28 cellular contexts compared by ENCODE assay signal in the genomic region with DNA sequence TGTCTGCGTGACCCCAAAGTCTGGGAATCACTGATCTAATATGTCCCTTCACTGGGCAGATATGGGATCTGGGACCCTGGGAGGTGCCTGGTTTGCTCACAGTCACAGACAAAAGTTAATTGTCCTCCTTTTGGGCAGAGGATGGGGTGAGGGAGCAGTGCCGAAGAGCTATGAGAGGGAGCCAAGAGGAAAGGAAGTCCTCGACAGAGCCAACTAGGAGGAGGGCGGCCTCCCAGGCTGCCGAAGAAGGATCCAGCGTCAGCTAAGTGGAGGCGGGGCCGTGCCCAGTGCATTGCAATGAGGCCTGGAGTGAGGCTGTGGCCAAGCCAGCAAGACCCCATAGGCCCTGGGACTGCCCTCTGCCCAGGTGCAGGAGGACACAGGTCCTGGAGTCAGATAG. TPM values are rescaled to one million over a fixed set of nuclear protein-coding genes. Genes with fewer than 3 reads are reported as not detected.
DNase-seq lines count a peak whose midpoint lies in the region; ATAC-seq and TF ChIP-seq lines count a peak whose summit lies in the region.
"Had no signal": no experiment of that assay in that cellular context is flagged by ENCODE, and none has a peak within 500 bp of the region (broad histone marks: within the 10 kb centered on the region; RNA-seq: fewer than 3 reads in every experiment).

No MANE protein-coding gene starts in this region.

- intact Hi-C loops in left lung (cut with DNase I), result no loop called here
- intact Hi-C loops in spleen (cut with DNase I; ENCODE audit: low total_unique reads), result no loop called here

- no peak overlapping the region for H3K4me3 Mint-ChIP-seq in WTC11
- H3K4me3 Mint-ChIP-seq: activated B cell treated with CpG ODN at 0.5 μM for 24 hours; CD8-positive, alpha-beta memory T cell; mesothelial cell of epicardium; natural killer cell treated with Interleukin-12 subunit alpha and Interleukin-12 subunit beta and Interleukin-15 and Interleukin-18, amount 100 ng/mL, for 72 hours had no signal

- H3K4me1 ChIP-seq in left lung, result no peaks in the 10 kb centered on the region
- H3K4me1 ChIP-seq in spleen, result peaks cover 0 to 78% (median 34%) of the 10 kb centered on the region in 6 donors

- peaks cover 27% of the 10 kb centered on the region for H3K36me3 Mint-ChIP-seq in WTC11
- H3K36me3 Mint-ChIP-seq: CD8-positive, alpha-beta memory T cell; natural killer cell treated with Interleukin-12 subunit alpha and Interleukin-12 subunit beta and Interleukin-15 and Interleukin-18, amount 100 ng/mL, for 72 hours had no signal

- TF ChIP-seq CTCF in WTC11 (IDR thresholded peaks at IDR 0.05) (no peak), left lung (IDR thresholded peaks at IDR 0.05) (no peak), spleen (IDR thresholded peaks at IDR 0.05 in 8 of 11, conservative IDR thresholded peaks at IDR 0.05 in 3 of 11) (no peak)

- H3K9me3 ChIP-seq in left lung, result no peaks in the 10 kb centered on the region
- H3K9me3 ChIP-seq in spleen, result no peaks in the 10 kb centered on the region
- H3K9me3 ChIP-seq: tibial artery had no signal

- TF ChIP-seq POLR2A in spleen (IDR thresholded peaks at IDR 0.05), result no peak

- WGBS in spleen, 5 donors, result 56 to 84% (median 67%) methylated on average over 8 of the region's 8 CpGs

- no peak overlapping the region for H3K27ac Mint-ChIP-seq in WTC11
- H3K27ac Mint-ChIP-seq: activated B cell treated with CpG ODN at 0.5 μM for 24 hours; CD8-positive, alpha-beta memory T cell; mesothelial cell of epicardium; natural killer cell treated with Interleukin-12 subunit alpha and Interleukin-12 subunit beta and Interleukin-15 and Interleukin-18, amount 100 ng/mL, for 72 hours; progenitor cell of endocrine pancreas had no signal

- ATAC-seq in WTC11, result no peak
- ATAC-seq in left lung, result peak; percentile 23
- no peak for ATAC-seq in HG03571 (IDR thresholded peaks at IDR 0.05; ENCODE audit: unreplicated experiment)
- ATAC-seq: HCT116; natural killer cell treated with Interleukin-12 subunit alpha and Interleukin-12 subunit beta and Interleukin-15 and Interleukin-18, amount 100 ng/mL, for 72 hours had no signal

- H3K27me3 ChIP-seq in left lung (no peaks in the 10 kb centered on the region), spleen (replicated peaks in 1 of 7) (no peaks in the 10 kb centered on the region)
- H3K27me3 ChIP-seq: tibial artery had no signal

- no peaks in the 10 kb centered on the region; the same call in 1 of the 2 replicates for H3K27me3 Mint-ChIP-seq in WTC11 (ENCODE audit: low read depth)
- H3K27me3 Mint-ChIP-seq: progenitor cell of endocrine pancreas had no signal

- no peak for DNase-seq in WTC11 (ENCODE audit: low spot score)
- DNase-seq in foreskin melanocyte, result peak; percentile 28
- no peak for DNase-seq in left lung
- DNase-seq in spleen, result peak; percentile 80
- DNase-seq in cerebellum (ENCODE audit: low spot score), result no peak
- DNase-seq in HT-29 (ENCODE audit: low spot score), result no peak
- DNase-seq: activated B cell treated with CpG ODN at 0.5 μM for 24 hours; activated CD4-positive, alpha-beta T cell treated with anti-CD3 and anti-CD28 coated beads, Interleukin-2, amount 50 U/mL, for 48 hours; activated gamma-delta T cell; dermis blood vessel endothelial cell; GDM1; islet precursor cell; NCI-H1048; NCI-H1930; NCI-H2227 treated with DMSO at 0.1 percent for 48 hours; RPMI8226; stimulated activated CD4-positive, alpha-beta T cell treated with anti-CD3 and anti-CD28 coated beads, Interleukin-2, amount 100 ng/mL, for 48 hours; stimulated activated naive CD4-positive, alpha-beta T cell; T1000; tibial artery had no signal

- POLR2A ChIA-PET in WTC11 (lab: Charles Lee), result interaction anchor here (0.6 kb wide), 1 partner anchor 229 kb away, joined by 3 read pairs; no protein-coding TSS in a partner anchor

- CTCF ChIA-PET in WTC11 (lab: Charles Lee), result interaction anchor here (0.6 kb wide), 1 partner anchor 125 kb away, joined by 3 read pairs; no protein-coding TSS in a partner anchor

- H3K4me1 Mint-ChIP-seq in WTC11, result peaks cover 43% of the 10 kb centered on the region
- H3K4me1 Mint-ChIP-seq: activated B cell treated with CpG ODN at 0.5 μM for 24 hours; CD8-positive, alpha-beta memory T cell; mesothelial cell of epicardium had no signal

- H3K36me3 ChIP-seq in left lung, result no peaks in the 10 kb centered on the region
- H3K36me3 ChIP-seq in spleen, result peaks cover 0 to 59% (median under 1%) of the 10 kb centered on the region in 6 donors

- H3K27ac ChIP-seq in left lung (peak overlapping the region in 1 of 2 donors; percentile 34), spleen (peak overlapping the region in 6 of 8 donors; percentile 15 to 90 (median 64))
- H3K27ac ChIP-seq: skin epidermis had no signal

- H3K4me3 ChIP-seq in left lung (no peak overlapping the region), spleen (no peak overlapping the region)
- H3K4me3 ChIP-seq: skin epidermis, tibial artery had no signal

- H3K9me3 Mint-ChIP-seq in WTC11, result no peaks in the 10 kb centered on the region
- H3K9me3 Mint-ChIP-seq: activated B cell treated with CpG ODN at 0.5 μM for 24 hours; CD8-positive, alpha-beta memory T cell; mesothelial cell of epicardium; natural killer cell treated with Interleukin-12 subunit alpha and Interleukin-12 subunit beta and Interleukin-15 and Interleukin-18, amount 100 ng/mL, for 72 hours had no signal

TF ChIP-seq in WTC11, 78 proteins besides CTCF, POLR2A, EP300 and RAD21:
- no peak for TF ChIP-seq NR1H2 (CRISPR knock-in tag; IDR thresholded peaks at IDR 0.05)
- peak; percentile 92 for TF ChIP-seq ZNF121 (CRISPR knock-in tag; IDR thresholded peaks at IDR 0.05)

RNA-seq across cellular contexts. Expression of a gene that starts 11.4 kb away (rescaled TPM):
- 103 to 109 TPM (median 106 TPM) in 3 replicates for total RNA-seq in WTC11 (2021)
- total RNA-seq in left lung, result 10 to 100 TPM in 1 of 2 donors, 1 to 10 TPM in 1; 9.3 to 21.1 TPM
- 100 to 1,000 TPM; 141 to 596 (median 254) TPM for total RNA-seq in spleen
- polyA plus RNA-seq in spleen, result 100 to 1,000 TPM in 1 of 3 donors, 10 to 100 TPM in 2; 47.4 to 251 (median 59.4) TPM
- total RNA-seq in cerebellum, result 24.2 TPM
- total RNA-seq in HT-29 (2014; rRNA removed; shearing (Covaris generic)), result 0.69 and 0.73 TPM in 2 replicates
- total RNA-seq: activated B cell treated with CpG ODN at 0.5 μM for 24 hours; LHCN-M2; natural killer cell treated with Interleukin-12 subunit alpha and Interleukin-12 subunit beta and Interleukin-15 and Interleukin-18, amount 100 ng/mL, for 72 hours had no signal
- polyA plus RNA-seq: CD8-positive, alpha-beta memory T cell had no signal

RNA-seq across cellular contexts. Expression of a gene that starts 17.6 kb away (rescaled TPM):
- total RNA-seq in WTC11 (2021) (39.9 to 42.8 TPM (median 41.8 TPM) in 3 replicates), left lung (10 to 100 TPM; 47.2 to 58.4 TPM), spleen (100 to 1,000 TPM in 6 of 7 donors, 10 to 100 TPM in 1; 70.4 to 182 (median 140) TPM), cerebellum (26.2 TPM)
- 10 to 100 TPM; 21.4 to 54.7 (median 54.2) TPM for polyA plus RNA-seq in spleen
- total RNA-seq in HT-29 (2014; rRNA removed; shearing (Covaris generic)), result 12.6 and 18.4 TPM in 2 replicates

Comparison
In these comparisons a context has a peak if more than half of its experiments do, and no peak if none do; other contexts are left out.
1. DNase-seq: peak in foreskin melanocyte (single experiment) and spleen (single experiment); none in WTC11 (single experiment), left lung (0 of 2), cerebellum (single experiment) and HT-29 (single experiment).